Comparison of ENCODE assay signal across 9 cellular contexts in genomic region chr4:99655315-99656081, GRCh38. TPM values are rescaled to one million over a fixed set of nuclear protein-coding genes. Genes with fewer than 3 reads are reported as not detected.
DNase-seq lines count a peak whose midpoint lies in the region; ATAC-seq, FAIRE-seq and TF ChIP-seq lines count a peak whose summit lies in the region.
"Had no signal": no experiment of that assay in that cellular context is flagged by ENCODE, and none has a peak within 500 bp of the region (broad histone marks: within the 10 kb centered on the region; RNA-seq: fewer than 3 reads in every experiment).

No MANE protein-coding gene starts in this region.

- FAIRE-seq in HTR-8/SVneo (lab: Jason Lieb, UNC), result no peak
- no peak for FAIRE-seq in urothelium cell line (lab: Jason Lieb, UNC)

- TF ChIP-seq CTCF in foreskin fibroblast (IDR thresholded peaks at IDR 0.05; ENCODE audit: low read depth, low read length) (no peak), stomach (IDR thresholded peaks at IDR 0.05) (no peak)

- intact Hi-C loops in stomach (cut with DNase I; ENCODE audit: low total_unique reads), result no loop called here

- H3K36me3 ChIP-seq in SJCRH30, result no peaks in the 10 kb centered on the region
- H3K36me3 ChIP-seq in stomach, result no peaks in the 10 kb centered on the region

- no peak for TF ChIP-seq EP300 in stomach (IDR thresholded peaks at IDR 0.05)

- H3K4me3 ChIP-seq in SJCRH30 (no peak overlapping the region), foreskin fibroblast (ENCODE audit: low read depth in 1 of 2, low read length in 2 of 2) (no peak overlapping the region), stomach (no peak overlapping the region)

- H3K9me3 ChIP-seq in SJCRH30 (replicated peaks) (no peaks in the 10 kb centered on the region; the same call in 1 of the 2 replicates), stomach (no peaks in the 10 kb centered on the region)

- 41 to 61% (median 51%) methylated on average over 9 of the region's 9 CpGs for WGBS in stomach, 5 donors

- TF ChIP-seq POLR2A in stomach (IDR thresholded peaks at IDR 0.05), result no peak

- H3K27ac ChIP-seq in SJCRH30, result peak overlapping the region; percentile 84; the same call in 1 of the 2 replicates
- peak overlapping the region in 2 of 5 donors; percentile 20 to 34 for H3K27ac ChIP-seq in stomach

- H3K4me1 ChIP-seq in SJCRH30, result peaks cover 26% of the 10 kb centered on the region
- no peaks in the 10 kb centered on the region for H3K4me1 ChIP-seq in stomach

- DNase-seq in HTR-8/SVneo (ENCODE audit: insufficient read length, low spot score), result peak; percentile 2
- peak; percentile 72 to 84 for DNase-seq in SJCRH30
- peak; percentile 12 to 69 for DNase-seq in foreskin fibroblast
- DNase-seq in stomach, result peak; percentile 56
- DNase-seq in NK-92 (lab: John Stamatoyannopoulos, UW; ENCODE audit: unreplicated experiment), result no peak
- no peak for DNase-seq in urothelium cell line (ENCODE audit: low spot score)

- H3K27me3 ChIP-seq in SJCRH30 (no peaks in the 10 kb centered on the region), stomach (no peaks in the 10 kb centered on the region)

- ATAC-seq in HG03095 (IDR thresholded peaks at IDR 0.05; ENCODE audit: unreplicated experiment) (no peak), GM21786 (IDR thresholded peaks at IDR 0.05; ENCODE audit: unreplicated experiment) (no peak)
- ATAC-seq: activated naive CD4-positive, alpha-beta T cell treated with anti-CD3 and anti-CD28 coated beads, Interleukin-2, amount 50 U/mL, for 72 hours had no signal

RNA-seq across cellular contexts. Expression of gene C4orf54, which starts 2.1 kb away (rescaled TPM):
- 8.8 and 10.1 TPM in 2 replicates for total RNA-seq in SJCRH30 (2014; rRNA removed; shearing (Covaris generic))
- under 1 TPM in 1 of 5 donors, not detected in 4; under 0.01 TPM for total RNA-seq in stomach
- under 1 TPM in 1 of 3 donors, not detected in 2; 0.15 TPM for polyA plus RNA-seq in stomach
- total RNA-seq: activated naive CD4-positive, alpha-beta T cell treated with anti-CD3 and anti-CD28 coated beads, Interleukin-2, amount 50 U/mL, for 72 hours had no signal

Comparison
In these comparisons a context has a peak if more than half of its experiments do, and no peak if none do; other contexts are left out.
1. DNase-seq: peak in HTR-8/SVneo (single experiment), SJCRH30 (2 of 2), foreskin fibroblast (2 of 2) and stomach (single experiment); none in NK-92 (single experiment) and urothelium cell line (single experiment).